ENCODE assay signal across 21 cellular contexts in genomic region chr14:84162658-84163057, GRCh38.
"Had no signal": no experiment of that assay in that cellular context is flagged by ENCODE, and none has a peak within 500 bp of the region (broad histone marks: within the 10 kb centered on the region; RNA-seq: fewer than 3 reads in every experiment).

No MANE protein-coding gene starts in this region.

- DNase-seq: activated CD4-positive, CD25-positive, alpha-beta regulatory T cell treated with anti-CD3 and anti-CD28 coated beads, Interleukin-2, amount 50 U/mL, for 72 hours; activated CD8-positive, alpha-beta memory T cell treated with anti-CD3 and anti-CD28 coated beads for 24 hours; activated CD8-positive, alpha-beta memory T cell treated with anti-CD3 and anti-CD28 coated beads, Interleukin-2, amount 50 U/mL, for 48 hours; activated effector memory CD4-positive, alpha-beta T cell treated with Interleukin-2 at 50 U/mL for 16 hours; activated naive CD4-positive, alpha-beta T cell treated with anti-CD3 and anti-CD28 coated beads, Interleukin-2, amount 10 ng/mL, durations not matched to agents 7 days and 5 days; activated naive CD8-positive, alpha-beta T cell treated with anti-CD3 and anti-CD28 coated beads, Interleukin-2, amount 50 U/mL, for 24 hours; activated T-cell treated with anti-CD3 and anti-CD28 coated beads, Interleukin-2, amount 50 U/mL, for 48 hours; gastrocnemius medialis; head of caudate nucleus; kidney; mammary epithelial cell; mucosa of descending colon; naive thymus-derived CD4-positive, alpha-beta T cell; pancreas; right lobe of liver; small intestine; stimulated activated CD4-positive, alpha-beta T cell treated with anti-CD3 and anti-CD28 coated beads, Interleukin-4, amount 100 ng/mL, for 4 hours had no signal

- H3K27me3 ChIP-seq: ascending aorta, gastrocnemius medialis, neutrophil, pancreas, right lobe of liver had no signal

- FAIRE-seq: endometrium, kidney, pancreas, small intestine had no signal

- H3K36me3 ChIP-seq: ascending aorta, gastrocnemius medialis, neutrophil, pancreas, right lobe of liver had no signal

- H3K27ac ChIP-seq: ascending aorta, coronary artery, gastrocnemius medialis, neutrophil, pancreas, right lobe of liver had no signal

- H3K4me3 ChIP-seq: ascending aorta, coronary artery, gastrocnemius medialis, mucosa of descending colon, pancreas, right lobe of liver had no signal

- H3K4me1 ChIP-seq: ascending aorta, gastrocnemius medialis, right lobe of liver had no signal

- H3K9me3 ChIP-seq: ascending aorta, gastrocnemius medialis, neutrophil, pancreas, right lobe of liver had no signal
